In the genomic region with DNA sequence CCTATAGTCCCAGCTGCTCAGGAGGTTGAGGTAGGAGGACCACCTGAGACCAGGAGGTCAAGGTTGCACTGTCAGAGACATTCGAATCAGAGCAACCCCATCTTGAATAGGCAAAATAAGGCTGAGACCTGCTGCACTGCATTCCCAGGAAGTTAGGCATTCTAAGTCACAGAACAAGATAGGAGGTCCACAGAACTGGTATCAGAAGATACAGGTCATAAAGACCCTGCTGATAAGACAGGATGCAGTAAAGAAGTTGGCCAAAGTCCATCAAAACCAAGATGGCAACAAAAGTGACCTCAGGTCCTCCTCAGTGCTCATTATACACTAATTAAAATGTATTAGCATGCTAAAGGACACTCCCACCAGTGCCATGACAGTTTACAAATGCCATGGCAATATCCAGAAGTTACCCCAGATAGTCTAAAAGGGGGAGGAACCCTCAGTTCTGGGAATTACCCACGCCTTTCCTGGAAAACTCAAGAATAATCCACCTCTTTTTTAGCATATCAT, we compare ENCODE assay signal across 36 cellular contexts.
"Had no signal": no experiment of that assay in that cellular context is flagged by ENCODE, and none has a peak within 500 bp of the region (broad histone marks: within the 10 kb centered on the region; RNA-seq: fewer than 3 reads in every experiment).

No MANE protein-coding gene starts in this region.

- H3K36me3 ChIP-seq: brain microvascular endothelial cell had no signal

- ATAC-seq: activated naive CD8-positive, alpha-beta T cell treated with anti-CD3 and anti-CD28 coated beads, Interleukin-2, amount 50 U/mL, for 24 hours; activated T-cell treated with anti-CD3 and anti-CD28 coated beads, Interleukin-2, amount 50 U/mL, for 4 hours; Right ventricle myocardium inferior; SK-N-SH treated with all-trans-retinoic acid at 6 μM for 48 hours; T-cell had no signal

- H3K27ac Mint-ChIP-seq: activated B cell treated with CpG ODN at 0.5 μM for 24 hours; activated CD4-positive, alpha-beta memory T cell treated with anti-CD3 and anti-CD28 coated beads for 36 hours; activated naive CD4-positive, alpha-beta T cell treated with anti-CD3 and anti-CD28 coated beads, Interleukin-2, amount 10 ng/mL, durations not matched to agents 7 days and 5 days; activated naive CD8-positive, alpha-beta T cell; activated naive CD8-positive, alpha-beta T cell treated with anti-CD3 and anti-CD28 coated beads, Interleukin-2, amount 50 U/mL, for 24 hours; activated T-helper 1 cell treated with anti-CD3 and anti-CD28 coated beads, Interleukin-12 subunit alpha, Interleukin-12 subunit beta, Interleukin-2, Interleukin-4 antibody, amounts not matched to agents 30 ng/mL and 10 ng/mL and 1 ng/mL, durations not matched to agents 14 hours and 24 hours and 36 hours; T-cell had no signal

- H3K4me2 ChIP-seq: KMS-11 had no signal

- H2AFZ ChIP-seq: PC-9 had no signal

- H3K4me3 ChIP-seq: PC-9 had no signal

- H3K4me1 Mint-ChIP-seq: activated B cell treated with CpG ODN at 0.5 μM for 24 hours; activated naive CD4-positive, alpha-beta T cell treated with anti-CD3 and anti-CD28 coated beads, Interleukin-2, amount 10 ng/mL, durations not matched to agents 7 days and 5 days; activated naive CD8-positive, alpha-beta T cell treated with anti-CD3 and anti-CD28 coated beads, Interleukin-2, amount 50 U/mL, for 24 hours; central memory CD8-positive, alpha-beta T cell; T-cell had no signal

- H3K9ac ChIP-seq: KMS-11 had no signal

- H3K36me3 Mint-ChIP-seq: activated naive CD4-positive, alpha-beta T cell treated with anti-CD3 and anti-CD28 coated beads, Interleukin-2, amount 10 ng/mL, durations not matched to agents 7 days and 5 days; activated naive CD8-positive, alpha-beta T cell; T-cell had no signal

- H3K27me3 ChIP-seq: brain microvascular endothelial cell had no signal

- H3K27ac ChIP-seq: brain microvascular endothelial cell, KMS-11, RWPE1 had no signal

- DNase-seq: activated B cell treated with CpG ODN at 0.5 μM for 24 hours; activated CD4-positive, alpha-beta memory T cell treated with anti-CD3 and anti-CD28 coated beads for 36 hours; activated CD4-positive, alpha-beta T cell treated with anti-CD3 and anti-CD28 coated beads for 4 hours; activated CD4-positive, alpha-beta T cell treated with anti-CD3 and anti-CD28 coated beads, Interleukin-2, amount 50 U/mL, for 1 hour; activated CD4-positive, CD25-positive, alpha-beta regulatory T cell treated with anti-CD3 and anti-CD28 coated beads, Interleukin-2, amount 50 U/mL, for 72 hours; activated CD8-positive, alpha-beta memory T cell treated with anti-CD3 and anti-CD28 coated beads, Interleukin-2, amount 50 U/mL, for 4 hours; activated effector memory CD4-positive, alpha-beta T cell treated with Interleukin-2 at 50 U/mL for 16 hours; activated naive CD4-positive, alpha-beta T cell treated with anti-CD3 and anti-CD28 coated beads, Interleukin-2, amount 10 ng/mL, durations not matched to agents 7 days and 5 days; activated naive CD8-positive, alpha-beta T cell treated with anti-CD3 and anti-CD28 coated beads, Interleukin-2, amount 50 U/mL, for 24 hours; activated T-cell treated with anti-CD3 and anti-CD28 coated beads for 4 hours; activated T-cell treated with anti-CD3 and anti-CD28 coated beads, Interleukin-2, amount 50 U/mL, for 4 hours; anterior cingulate cortex; brain microvascular endothelial cell; MM.1S; MV-4-11; NCI-H1092; NCI-H1436 treated with DMSO at 0.1 percent for 48 hours; NCI-H1694 treated with DMSO at 0.1 percent for 48 hours; NCI-H2029; NCI-H510A; NCI-H526; NCI-H748 treated with DMSO at 0.1 percent for 48 hours; NK-92 treated with Interleukin-12 subunit alpha and Interleukin-12 subunit beta, amount 100 ng/mL, for 24 hours; PC-9; SIG-M5; T-cell; T-helper 2 cell; T1000 had no signal

- FAIRE-seq: RCC 7860 had no signal

- H3K4me3 Mint-ChIP-seq: activated B cell treated with CpG ODN at 0.5 μM for 24 hours; activated CD4-positive, alpha-beta memory T cell treated with anti-CD3 and anti-CD28 coated beads for 36 hours; activated naive CD4-positive, alpha-beta T cell treated with anti-CD3 and anti-CD28 coated beads, Interleukin-2, amount 10 ng/mL, durations not matched to agents 7 days and 5 days; activated naive CD8-positive, alpha-beta T cell; activated naive CD8-positive, alpha-beta T cell treated with anti-CD3 and anti-CD28 coated beads, Interleukin-2, amount 50 U/mL, for 24 hours; activated T-cell treated with anti-CD3 and anti-CD28 coated beads, Interleukin-2, amount 50 U/mL, for 4 hours; activated T-helper 1 cell treated with anti-CD3 and anti-CD28 coated beads, Interleukin-12 subunit alpha, Interleukin-12 subunit beta, Interleukin-2, Interleukin-4 antibody, amounts not matched to agents 30 ng/mL and 10 ng/mL and 1 ng/mL, durations not matched to agents 14 hours and 24 hours and 36 hours; central memory CD8-positive, alpha-beta T cell; T-cell had no signal
